Comparison of ENCODE assay signal across 25 cellular contexts in genomic region chr4:94181815-94182214, GRCh38.
"Had no signal": no experiment of that assay in that cellular context is flagged by ENCODE, and none has a peak within 500 bp of the region (broad histone marks: within the 10 kb centered on the region; RNA-seq: fewer than 3 reads in every experiment).

No MANE protein-coding gene starts in this region.

- H3K9me3 Mint-ChIP-seq: naive thymus-derived CD4-positive, alpha-beta T cell; nephron progenitor cell; stimulated activated memory B cell treated with anti-CD40 and anti-IgM and Interleukin-4, amounts not matched to agents 10 μg/mL and 1 μg/mL and 100 μg/mL, for 72 hours had no signal

- H3K27me3 Mint-ChIP-seq: stimulated activated memory B cell treated with anti-CD40 and anti-IgM and Interleukin-4, amounts not matched to agents 10 μg/mL and 1 μg/mL and 100 μg/mL, for 72 hours had no signal

- FAIRE-seq: kidney, urothelium cell line had no signal

- DNase-seq: cortex of kidney; effector CD4-positive, alpha-beta T cell; foreskin fibroblast; gastrocnemius medialis; head of caudate nucleus; kidney; left lung; mesenchymal stem cell; naive thymus-derived CD4-positive, alpha-beta T cell; nephron progenitor cell; nucleus accumbens; psoas muscle; right cardiac atrium; sigmoid colon; spleen; stimulated activated CD4-positive, alpha-beta T cell treated with anti-CD3 and anti-CD28 coated beads, Interleukin-4, amount 100 ng/mL, for 4 hours; stimulated activated naive CD8-positive, alpha-beta T cell treated with anti-CD3 and anti-CD28 coated beads, Interleukin-15, Interleukin-2, amounts not matched to agents 100 U/mL and 50 U/mL, for 24 hours; substantia nigra; testis; tibial artery; upper lobe of left lung had no signal

- H3K36me3 Mint-ChIP-seq: mesothelial cell of epicardium; naive thymus-derived CD4-positive, alpha-beta T cell; stimulated activated memory B cell treated with anti-CD40 and anti-IgM and Interleukin-4, amounts not matched to agents 10 μg/mL and 1 μg/mL and 100 μg/mL, for 72 hours had no signal

- H3K27ac Mint-ChIP-seq: mesothelial cell of epicardium; naive thymus-derived CD4-positive, alpha-beta T cell; nephron progenitor cell; stimulated activated memory B cell treated with anti-CD40 and anti-IgM and Interleukin-4, amounts not matched to agents 10 μg/mL and 1 μg/mL and 100 μg/mL, for 72 hours had no signal

- H3K27me3 ChIP-seq: gastrocnemius medialis, left lung, sigmoid colon, testis, tibial artery, upper lobe of left lung had no signal

- ATAC-seq: gastrocnemius medialis; left lung; naive thymus-derived CD4-positive, alpha-beta T cell; psoas muscle; right cardiac atrium; stimulated activated memory B cell treated with anti-CD40 and anti-IgM and Interleukin-4, amounts not matched to agents 10 μg/mL and 1 μg/mL and 100 μg/mL, for 72 hours; stimulated activated naive CD8-positive, alpha-beta T cell treated with anti-CD3 and anti-CD28 coated beads, Interleukin-15, Interleukin-2, amounts not matched to agents 100 U/mL and 50 U/mL, for 24 hours had no signal

- H3K9me3 ChIP-seq: gastrocnemius medialis, left lung, psoas muscle, sigmoid colon, spleen, testis, tibial artery, upper lobe of left lung had no signal

- H3K4me1 ChIP-seq: gastrocnemius medialis, left lung, psoas muscle, sigmoid colon, spleen, testis, tibial artery, upper lobe of left lung had no signal

- H3K36me3 ChIP-seq: gastrocnemius medialis, left lung, sigmoid colon, spleen, tibial artery, upper lobe of left lung had no signal

- H3K4me1 Mint-ChIP-seq: mesothelial cell of epicardium; naive thymus-derived CD4-positive, alpha-beta T cell; nephron progenitor cell; stimulated activated memory B cell treated with anti-CD40 and anti-IgM and Interleukin-4, amounts not matched to agents 10 μg/mL and 1 μg/mL and 100 μg/mL, for 72 hours had no signal

- H3K4me3 Mint-ChIP-seq: mesothelial cell of epicardium; naive thymus-derived CD4-positive, alpha-beta T cell; nephron progenitor cell; stimulated activated memory B cell treated with anti-CD40 and anti-IgM and Interleukin-4, amounts not matched to agents 10 μg/mL and 1 μg/mL and 100 μg/mL, for 72 hours had no signal

- H3K27ac ChIP-seq: epithelial cell of prostate, gastrocnemius medialis, left lung, psoas muscle, sigmoid colon, spleen, testis, tibial artery, upper lobe of left lung had no signal

- H3K4me3 ChIP-seq: gastrocnemius medialis, left lung, psoas muscle, sigmoid colon, spleen, testis, tibial artery, upper lobe of left lung had no signal
